Comparison of ENCODE assay signal across 8 cellular contexts in the genomic region with DNA sequence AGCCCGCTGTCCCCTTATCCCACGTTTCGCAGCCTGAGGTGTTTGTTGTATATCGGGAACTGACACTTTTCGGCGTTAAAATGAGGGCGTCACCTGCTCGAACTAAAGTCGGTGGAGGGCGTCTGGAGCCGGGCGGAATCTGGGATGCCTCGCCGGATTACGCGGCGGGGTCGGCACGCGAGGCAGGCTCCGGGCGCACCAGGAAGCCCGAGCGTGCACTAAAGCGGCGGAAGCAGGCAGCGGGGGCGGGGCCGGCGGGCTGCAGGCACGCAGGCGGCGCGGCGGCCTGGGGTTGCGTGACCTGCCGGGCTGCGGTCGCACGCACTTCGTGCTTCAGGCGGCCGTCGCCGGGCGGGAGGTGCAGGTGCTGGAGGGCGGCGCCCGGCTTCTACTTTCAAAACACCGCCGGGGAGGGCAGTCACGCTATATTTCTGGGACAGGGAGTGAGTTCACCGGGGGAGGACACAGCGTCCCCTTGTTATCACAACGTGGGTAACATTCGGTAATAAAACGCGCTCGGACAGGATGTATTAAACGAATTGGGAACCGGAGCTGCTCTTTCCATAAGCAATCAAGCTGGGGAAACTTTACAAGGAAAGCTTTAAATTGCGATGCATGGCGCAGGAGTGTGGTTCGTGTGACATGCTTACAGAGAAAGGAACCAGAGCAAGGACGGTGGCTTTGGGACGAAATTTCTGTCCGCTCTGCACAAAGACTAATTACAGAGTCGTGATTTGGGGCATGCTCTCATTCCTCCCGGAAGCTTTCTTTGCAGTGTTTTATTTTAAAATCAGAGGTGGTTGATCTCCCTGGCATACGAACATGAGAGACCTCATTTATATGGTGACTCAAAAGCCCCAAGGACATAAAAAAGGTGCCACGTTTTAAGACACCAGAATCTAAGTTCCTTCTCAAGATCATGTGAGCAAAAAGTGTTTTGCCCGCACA. TPM values are rescaled to one million over a fixed set of nuclear protein-coding genes. Genes with fewer than 3 reads are reported as not detected.
DNase-seq lines count a peak whose midpoint lies in the region; ATAC-seq and TF ChIP-seq lines count a peak whose summit lies in the region.

No MANE protein-coding gene starts in this region.

- H3K4me3 Mint-ChIP-seq in neural crest cell, result peak overlapping the region; percentile 93

- no peaks in the 10 kb centered on the region for H3K9me3 Mint-ChIP-seq in neural crest cell

- H3K27me3 Mint-ChIP-seq in neural crest cell (ENCODE audit: low read depth), result peaks cover 13% of the 10 kb centered on the region

- H3K27ac ChIP-seq in HUES48 (ENCODE audit: low read depth, low read length), result peak overlapping the region; percentile 93
- peak overlapping the region; percentile 98 for H3K27ac ChIP-seq in RWPE1
- peak overlapping the region; percentile 83 to 95 (median 89) for H3K27ac ChIP-seq in stomach

- WGBS in stomach, 5 donors, result 1 to 3% (median 1%) methylated on average over 39 to 72 of the region's 72 CpGs

- no peaks in the 10 kb centered on the region for H3K36me3 ChIP-seq in HUES48 (ENCODE audit: control insufficient read depth, insufficient read depth, low read length)
- H3K36me3 ChIP-seq in stomach, result no peaks in the 10 kb centered on the region

- H3K4me3 ChIP-seq in HUES48 (ENCODE audit: low read depth, low read length) (peak overlapping the region; percentile 61), fibroblast of the aortic adventitia (ENCODE audit: low read depth, low read length) (peak overlapping the region; percentile 60), stomach (peak overlapping the region; percentile 47 to 66 (median 56))

- peak in 2 of 4 donors; percentile 13 to 19 for TF ChIP-seq POLR2A in stomach (IDR thresholded peaks at IDR 0.05)

- H3K9ac ChIP-seq in HUES48 (ENCODE audit: low read depth, low read length), result peak overlapping the region; percentile 78

- H3K4me1 ChIP-seq in HUES48 (ENCODE audit: control insufficient read depth, insufficient read depth, low read length), result peaks cover 34% of the 10 kb centered on the region
- peaks cover 11 to 40% (median 27%) of the 10 kb centered on the region in 4 donors for H3K4me1 ChIP-seq in stomach

- ATAC-seq in GM21423 (IDR thresholded peaks at IDR 0.05; ENCODE audit: unreplicated experiment), result peak; percentile 70

- H3K9me3 ChIP-seq in HUES48 (ENCODE audit: control insufficient read depth, insufficient read depth, low read length), result no peaks in the 10 kb centered on the region
- no peaks in the 10 kb centered on the region for H3K9me3 ChIP-seq in stomach

- intact Hi-C loops in stomach (cut with DNase I; ENCODE audit: low total_unique reads), result no loop called here

- no peaks in the 10 kb centered on the region for H3K36me3 Mint-ChIP-seq in neural crest cell (ENCODE audit: low read depth)

- TF ChIP-seq CTCF in RWPE1 (conservative IDR thresholded peaks at IDR 0.05; ENCODE audit: low read depth) (no peak), fibroblast of the aortic adventitia (IDR thresholded peaks at IDR 0.05; ENCODE audit: insufficient read depth, low read length) (peak; percentile 4), neural crest cell (conservative IDR thresholded peaks at IDR 0.05) (no peak), stomach (IDR thresholded peaks at IDR 0.05) (no peak)

- CTCF ChIA-PET in RWPE1 (lab: Yijun Ruan, JAX), result interaction anchor here (0.6 to 1.5 kb wide), 5 partner anchors 57 to 143 kb away, joined by 3 to 5 read pairs (median 3); no protein-coding TSS in a partner anchor

- peak; percentile 60 for DNase-seq in DMS153 treated with DMSO at 0.1 percent for 48 hours (lab: John Stamatoyannopoulos, UW; ENCODE audit: unreplicated experiment)
- DNase-seq in RWPE1 (ENCODE audit: low spot score), result peak; percentile 51
- DNase-seq in activated effector memory CD4-positive, alpha-beta T cell treated with Interleukin-2 at 50 U/mL for 16 hours, result peak; percentile 94
- DNase-seq in fibroblast of the aortic adventitia (ENCODE audit: low read depth), result peak; percentile 80
- peak; percentile 71 for DNase-seq in neural crest cell (ENCODE audit: low read depth, low spot score)
- DNase-seq in stomach, result peak; percentile 93

- POLR2A ChIA-PET in RWPE1 (lab: Yijun Ruan, JAX; ENCODE audit: low non-redundant PET), result no interaction called here

- peaks cover 37% of the 10 kb centered on the region for H3K4me1 Mint-ChIP-seq in neural crest cell

- peaks cover 68% of the 10 kb centered on the region for H3K27me3 ChIP-seq in HUES48 (ENCODE audit: control insufficient read depth, insufficient read depth, low read length)
- no peaks in the 10 kb centered on the region for H3K27me3 ChIP-seq in stomach

- TF ChIP-seq EP300 in stomach (IDR thresholded peaks at IDR 0.05), result peak; percentile 67

- peak overlapping the region; percentile 89 for H3K27ac Mint-ChIP-seq in neural crest cell (ENCODE audit: unreplicated experiment)

RNA-seq across cellular contexts. Expression of gene LEKR1, which starts 9.1 kb away (rescaled TPM):
- 0.81 and 2.8 TPM in 2 replicates for total RNA-seq in fibroblast of the aortic adventitia (ENCODE audit: low replicate concordance)
- total RNA-seq in neural crest cell, result 1.1 and 1.8 TPM in 2 replicates
- 1 to 10 TPM in 2 of 5 donors, not detected in 3; 2.2 to 2.6 TPM for total RNA-seq in stomach
- polyA plus RNA-seq in stomach, result under 1 TPM; 0.31 to 0.44 (median 0.33) TPM

Comparison
In these comparisons a context has a peak if more than half of its experiments do, and no peak if none do; other contexts are left out.
1. Peak in every context shown above with its lines: DNase-seq, ATAC-seq, H3K4me3 ChIP-seq and H3K27ac ChIP-seq.